In genomic region chr6:167211870-167212715, GRCh38 we compare ENCODE assay signal across 1 cellular context.
A peak's percentile ranks its signal among the peaks of the same experiment; 100 is the strongest.
TF ChIP-seq lines count a peak whose summit lies in the region.

No MANE protein-coding gene starts in this region.

TF ChIP-seq in HepG2, 621 proteins besides CTCF, POLR2A, EP300 and RAD21 (continued from another document and continues in another):
- TF ChIP-seq PRDM15 (CRISPR knock-in tag; IDR thresholded peaks at IDR 0.05) (no peak), ZNF224 (CRISPR knock-in tag; IDR thresholded peaks at IDR 0.05) (no peak), ZSCAN25 (CRISPR knock-in tag; IDR thresholded peaks at IDR 0.05) (no peak), CEBPB (IDR thresholded peaks at IDR 0.05; ENCODE audit: borderline replicate concordance, low read depth, low read length) (no peak), RELA (CRISPR knock-in tag; IDR thresholded peaks at IDR 0.05) (no peak), SRSF4 (IDR thresholded peaks at IDR 0.05; ENCODE audit: low read depth, low read length, poor library complexity, severe bottlenecking) (no peak), KMT2A (CRISPR knock-in tag; IDR thresholded peaks at IDR 0.05) (no peak), ZNF746 (CRISPR knock-in tag; IDR thresholded peaks at IDR 0.05) (no peak), ZNF260 (CRISPR knock-in tag; IDR thresholded peaks at IDR 0.05; ENCODE audit: borderline replicate concordance, low read depth) (no peak), ZNF687 (CRISPR knock-in tag; IDR thresholded peaks at IDR 0.05) (peak; percentile 47; the same call in 1 of the 2 replicates), ZNF383 (CRISPR knock-in tag; IDR thresholded peaks at IDR 0.05; ENCODE audit: borderline replicate concordance) (no peak), BCLAF1 (IDR thresholded peaks at IDR 0.05) (no peak), LRRFIP1 (CRISPR knock-in tag; conservative IDR thresholded peaks at IDR 0.05) (no peak), MTERF4 (CRISPR knock-in tag; IDR thresholded peaks at IDR 0.05) (no peak), CC2D1A (CRISPR knock-in tag; IDR thresholded peaks at IDR 0.05) (no peak), ZNF549 (CRISPR knock-in tag; IDR thresholded peaks at IDR 0.05) (no peak), ZNF501 (CRISPR knock-in tag; IDR thresholded peaks at IDR 0.05) (peak; percentile 59), ZNF572 (CRISPR knock-in tag; IDR thresholded peaks at IDR 0.05) (peak; percentile 69; the same call in 1 of the 2 replicates)
- TF ChIP-seq, protein P1, sequence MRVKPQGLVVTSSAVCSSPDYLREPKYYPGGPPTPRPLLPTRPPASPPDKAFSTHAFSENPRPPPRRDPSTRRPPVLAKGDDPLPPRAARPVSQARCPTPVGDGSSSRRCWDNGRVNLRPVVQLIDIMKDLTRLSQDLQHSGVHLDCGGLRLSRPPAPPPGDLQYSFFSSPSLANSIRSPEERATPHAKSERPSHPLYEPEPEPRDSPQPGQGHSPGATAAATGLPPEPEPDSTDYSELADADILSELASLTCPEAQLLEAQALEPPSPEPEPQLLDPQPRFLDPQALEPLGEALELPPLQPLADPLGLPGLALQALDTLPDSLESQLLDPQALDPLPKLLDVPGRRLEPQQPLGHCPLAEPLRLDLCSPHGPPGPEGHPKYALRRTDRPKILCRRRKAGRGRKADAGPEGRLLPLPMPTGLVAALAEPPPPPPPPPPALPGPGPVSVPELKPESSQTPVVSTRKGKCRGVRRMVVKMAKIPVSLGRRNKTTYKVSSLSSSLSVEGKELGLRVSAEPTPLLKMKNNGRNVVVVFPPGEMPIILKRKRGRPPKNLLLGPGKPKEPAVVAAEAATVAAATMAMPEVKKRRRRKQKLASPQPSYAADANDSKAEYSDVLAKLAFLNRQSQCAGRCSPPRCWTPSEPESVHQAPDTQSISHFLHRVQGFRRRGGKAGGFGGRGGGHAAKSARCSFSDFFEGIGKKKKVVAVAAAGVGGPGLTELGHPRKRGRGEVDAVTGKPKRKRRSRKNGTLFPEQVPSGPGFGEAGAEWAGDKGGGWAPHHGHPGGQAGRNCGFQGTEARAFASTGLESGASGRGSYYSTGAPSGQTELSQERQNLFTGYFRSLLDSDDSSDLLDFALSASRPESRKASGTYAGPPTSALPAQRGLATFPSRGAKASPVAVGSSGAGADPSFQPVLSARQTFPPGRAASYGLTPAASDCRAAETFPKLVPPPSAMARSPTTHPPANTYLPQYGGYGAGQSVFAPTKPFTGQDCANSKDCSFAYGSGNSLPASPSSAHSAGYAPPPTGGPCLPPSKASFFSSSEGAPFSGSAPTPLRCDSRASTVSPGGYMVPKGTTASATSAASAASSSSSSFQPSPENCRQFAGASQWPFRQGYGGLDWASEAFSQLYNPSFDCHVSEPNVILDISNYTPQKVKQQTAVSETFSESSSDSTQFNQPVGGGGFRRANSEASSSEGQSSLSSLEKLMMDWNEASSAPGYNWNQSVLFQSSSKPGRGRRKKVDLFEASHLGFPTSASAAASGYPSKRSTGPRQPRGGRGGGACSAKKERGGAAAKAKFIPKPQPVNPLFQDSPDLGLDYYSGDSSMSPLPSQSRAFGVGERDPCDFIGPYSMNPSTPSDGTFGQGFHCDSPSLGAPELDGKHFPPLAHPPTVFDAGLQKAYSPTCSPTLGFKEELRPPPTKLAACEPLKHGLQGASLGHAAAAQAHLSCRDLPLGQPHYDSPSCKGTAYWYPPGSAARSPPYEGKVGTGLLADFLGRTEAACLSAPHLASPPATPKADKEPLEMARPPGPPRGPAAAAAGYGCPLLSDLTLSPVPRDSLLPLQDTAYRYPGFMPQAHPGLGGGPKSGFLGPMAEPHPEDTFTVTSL (CRISPR knock-in tag; IDR thresholded peaks at IDR 0.05; ENCODE audit: borderline replicate concordance), result no peak
- TF ChIP-seq, protein P2, sequence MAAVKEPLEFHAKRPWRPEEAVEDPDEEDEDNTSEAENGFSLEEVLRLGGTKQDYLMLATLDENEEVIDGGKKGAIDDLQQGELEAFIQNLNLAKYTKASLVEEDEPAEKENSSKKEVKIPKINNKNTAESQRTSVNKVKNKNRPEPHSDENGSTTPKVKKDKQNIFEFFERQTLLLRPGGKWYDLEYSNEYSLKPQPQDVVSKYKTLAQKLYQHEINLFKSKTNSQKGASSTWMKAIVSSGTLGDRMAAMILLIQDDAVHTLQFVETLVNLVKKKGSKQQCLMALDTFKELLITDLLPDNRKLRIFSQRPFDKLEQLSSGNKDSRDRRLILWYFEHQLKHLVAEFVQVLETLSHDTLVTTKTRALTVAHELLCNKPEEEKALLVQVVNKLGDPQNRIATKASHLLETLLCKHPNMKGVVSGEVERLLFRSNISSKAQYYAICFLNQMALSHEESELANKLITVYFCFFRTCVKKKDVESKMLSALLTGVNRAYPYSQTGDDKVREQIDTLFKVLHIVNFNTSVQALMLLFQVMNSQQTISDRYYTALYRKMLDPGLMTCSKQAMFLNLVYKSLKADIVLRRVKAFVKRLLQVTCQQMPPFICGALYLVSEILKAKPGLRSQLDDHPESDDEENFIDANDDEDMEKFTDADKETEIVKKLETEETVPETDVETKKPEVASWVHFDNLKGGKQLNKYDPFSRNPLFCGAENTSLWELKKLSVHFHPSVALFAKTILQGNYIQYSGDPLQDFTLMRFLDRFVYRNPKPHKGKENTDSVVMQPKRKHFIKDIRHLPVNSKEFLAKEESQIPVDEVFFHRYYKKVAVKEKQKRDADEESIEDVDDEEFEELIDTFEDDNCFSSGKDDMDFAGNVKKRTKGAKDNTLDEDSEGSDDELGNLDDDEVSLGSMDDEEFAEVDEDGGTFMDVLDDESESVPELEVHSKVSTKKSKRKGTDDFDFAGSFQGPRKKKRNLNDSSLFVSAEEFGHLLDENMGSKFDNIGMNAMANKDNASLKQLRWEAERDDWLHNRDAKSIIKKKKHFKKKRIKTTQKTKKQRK (IDR thresholded peaks at IDR 0.05; ENCODE audit: low read length), result no peak
- TF ChIP-seq, protein P3, sequence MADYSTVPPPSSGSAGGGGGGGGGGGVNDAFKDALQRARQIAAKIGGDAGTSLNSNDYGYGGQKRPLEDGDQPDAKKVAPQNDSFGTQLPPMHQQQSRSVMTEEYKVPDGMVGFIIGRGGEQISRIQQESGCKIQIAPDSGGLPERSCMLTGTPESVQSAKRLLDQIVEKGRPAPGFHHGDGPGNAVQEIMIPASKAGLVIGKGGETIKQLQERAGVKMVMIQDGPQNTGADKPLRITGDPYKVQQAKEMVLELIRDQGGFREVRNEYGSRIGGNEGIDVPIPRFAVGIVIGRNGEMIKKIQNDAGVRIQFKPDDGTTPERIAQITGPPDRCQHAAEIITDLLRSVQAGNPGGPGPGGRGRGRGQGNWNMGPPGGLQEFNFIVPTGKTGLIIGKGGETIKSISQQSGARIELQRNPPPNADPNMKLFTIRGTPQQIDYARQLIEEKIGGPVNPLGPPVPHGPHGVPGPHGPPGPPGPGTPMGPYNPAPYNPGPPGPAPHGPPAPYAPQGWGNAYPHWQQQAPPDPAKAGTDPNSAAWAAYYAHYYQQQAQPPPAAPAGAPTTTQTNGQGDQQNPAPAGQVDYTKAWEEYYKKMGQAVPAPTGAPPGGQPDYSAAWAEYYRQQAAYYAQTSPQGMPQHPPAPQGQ (CRISPR knock-in tag; IDR thresholded peaks at IDR 0.05; ENCODE audit: borderline replicate concordance), result no peak
